ENCODE assay signal across 15 cellular contexts in the genomic region with DNA sequence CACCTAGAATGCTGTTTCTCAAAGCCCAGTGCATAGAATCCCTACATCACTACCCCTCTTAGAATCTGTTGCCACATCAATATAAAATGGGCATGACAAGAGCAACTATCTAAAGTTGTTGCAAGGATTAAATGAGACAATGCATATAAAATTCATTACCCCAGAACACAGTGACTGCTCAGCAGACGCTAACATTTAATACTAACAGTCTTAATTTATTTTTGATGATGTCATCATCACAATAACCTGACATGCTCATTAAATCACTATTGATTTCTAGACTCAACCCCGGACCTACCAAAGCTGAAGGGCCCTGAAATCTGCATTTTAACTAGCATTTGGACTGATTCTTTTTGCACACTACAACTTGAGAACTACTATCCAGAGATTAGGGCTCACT. TPM values are rescaled to one million over a fixed set of nuclear protein-coding genes. Genes with fewer than 3 reads are reported as not detected.
DNase-seq lines count a peak whose midpoint lies in the region; ATAC-seq, FAIRE-seq and TF ChIP-seq lines count a peak whose summit lies in the region.
"Had no signal": no experiment of that assay in that cellular context is flagged by ENCODE, and none has a peak within 500 bp of the region (broad histone marks: within the 10 kb centered on the region; RNA-seq: fewer than 3 reads in every experiment).

No MANE protein-coding gene starts in this region.

- H3K4me2 ChIP-seq in GM12878 (ENCODE audit: control insufficient read depth, insufficient read depth), result no peak overlapping the region
- peak overlapping the region; percentile 93 for H3K4me2 ChIP-seq in smooth muscle cell

- WGBS in GM12878 (ENCODE audit: insufficient coverage, insufficient replicate concordance, low lambda C conversion rate, missing lambda C conversion rate), result 26% methylated on average over 2 of the region's 2 CpGs
- 93% methylated on average over 2 of the region's 2 CpGs for WGBS in smooth muscle cell (ENCODE audit: low lambda C conversion rate)

- FAIRE-seq in GM12878 (lab: Jason Lieb, UNC), result no peak

- H3K27me3 ChIP-seq in GM12878 (replicated peaks in 1 of 2; ENCODE audit: control insufficient read depth in 2 of 2, insufficient read depth in 2 of 2, low read length in 1 of 2), result peaks cover 0 to 5% of the 10 kb centered on the region in 2 experiments; a peak in 2 of 4 replicates
- no peaks in the 10 kb centered on the region for H3K27me3 ChIP-seq in smooth muscle cell (ENCODE audit: low read depth)

- no peaks in the 10 kb centered on the region for H3F3A ChIP-seq in smooth muscle cell (ENCODE audit: low read depth)

- H4K20me1 ChIP-seq in GM12878 (ENCODE audit: control insufficient read depth, insufficient read depth), result no peaks in the 10 kb centered on the region
- no peaks in the 10 kb centered on the region for H4K20me1 ChIP-seq in smooth muscle cell (ENCODE audit: low read depth)

- TF ChIP-seq CTCF in HEK293 (tag by site-specific recombination; IDR thresholded peaks at IDR 0.05) (no peak), GM12878 (IDR thresholded peaks at IDR 0.05 in 2 of 3, conservative IDR thresholded peaks at IDR 0.05 in 1 of 3; ENCODE audit: control insufficient read depth in 2 of 3, extremely low read depth in 1 of 3, insufficient read depth in 1 of 3, low read depth in 3 of 3, low read length in 3 of 3) (no peak), fibroblast of the aortic adventitia (IDR thresholded peaks at IDR 0.05; ENCODE audit: insufficient read depth, low read length) (no peak), smooth muscle cell (IDR thresholded peaks at IDR 0.05; ENCODE audit: borderline replicate concordance, insufficient read depth, poor library complexity, severe bottlenecking) (no peak)

- H3K27ac ChIP-seq in HEK293 (ENCODE audit: extremely low read depth, low read depth, low read length) (no peak overlapping the region), GM12878 (ENCODE audit: control insufficient read depth, insufficient read depth) (no peak overlapping the region), smooth muscle cell (ENCODE audit: low read depth) (no peak overlapping the region)

- H3K9ac ChIP-seq in GM12878 (ENCODE audit: control insufficient read depth, insufficient read depth, low read length) (no peak overlapping the region), smooth muscle cell (ENCODE audit: low read depth) (no peak overlapping the region)

- no peak overlapping the region for H2AFZ ChIP-seq in GM12878 (ENCODE audit: control insufficient read depth, low read depth, low read length)
- no peak overlapping the region for H2AFZ ChIP-seq in smooth muscle cell (ENCODE audit: low read depth)

- BruUV-seq in GM12878 (replicated peaks; lab: Mats Ljungman, UMichigan), result no TSS peak

- H3K36me3 ChIP-seq in HEK293 (ENCODE audit: control insufficient read depth in 2 of 2, insufficient read depth in 1 of 2, low read length in 2 of 2) (no peaks in the 10 kb centered on the region), GM12878 (ENCODE audit: control insufficient read depth in 2 of 2, insufficient read depth in 2 of 2, low read length in 1 of 2) (no peaks in the 10 kb centered on the region), smooth muscle cell (ENCODE audit: low read depth) (no peaks in the 10 kb centered on the region)

- no peaks in the 10 kb centered on the region for H3K9me3 ChIP-seq in HEK293 (ENCODE audit: control insufficient read depth, insufficient read depth, low read depth, low read length)
- no peaks in the 10 kb centered on the region for H3K9me3 ChIP-seq in GM12878 (replicated peaks; ENCODE audit: control insufficient read depth, insufficient read depth, low read length)
- no peaks in the 10 kb centered on the region for H3K9me3 ChIP-seq in smooth muscle cell (replicated peaks; ENCODE audit: low read depth)

- POLR2A ChIA-PET in HEK293 (lab: Yijun Ruan, JAX), result interaction anchor here (0.6 kb wide), 1 partner anchor 166 kb away, joined by 4 read pairs; no protein-coding TSS in a partner anchor
- POLR2A ChIA-PET in GM12878 (lab: Charles Lee), result no interaction called here

- H3K4me1 ChIP-seq in HEK293 (ENCODE audit: control insufficient read depth, insufficient read depth, low read length), result 0 out of 2 replicates have a peak, but pooled peaks cover 6% of the 10 kb centered on the region
- H3K4me1 ChIP-seq in GM12878 (ENCODE audit: control insufficient read depth, insufficient read depth, low read length), result no peaks in the 10 kb centered on the region
- H3K4me1 ChIP-seq in smooth muscle cell (ENCODE audit: low read depth), result no peaks in the 10 kb centered on the region

- DNase-seq in GM12878 (ENCODE audit: low read depth, low spot score) (no peak), fibroblast of the aortic adventitia (ENCODE audit: low read depth) (no peak), smooth muscle cell (lab: John Stamatoyannopoulos, UW; ENCODE audit: unreplicated experiment) (no peak), NCI-H2029 treated with DMSO at 0.1 percent for 48 hours (lab: John Stamatoyannopoulos, UW) (no peak), NCI-H1092 (lab: John Stamatoyannopoulos, UW) (no peak)
- DNase-seq in stimulated activated CD4-positive, alpha-beta T cell treated with anti-CD3 and anti-CD28 coated beads, Interleukin-2, amount 100 ng/mL, for 24 hours, result no peak
- DNase-seq: activated CD4-positive, CD25-positive, alpha-beta regulatory T cell treated with anti-CD3 and anti-CD28 coated beads, Interleukin-2, amount 50 U/mL, for 72 hours; activated naive CD4-positive, alpha-beta T cell treated with anti-CD3 and anti-CD28 coated beads, Interleukin-2, amount 50 U/mL, for 16 hours; cerebellar nuclear complex; NCI-H187 treated with DMSO at 0.1 percent for 48 hours; NCI-H774; RPMI8226 had no signal

- RAD21 ChIA-PET in GM12878 (lab: Charles Lee; ENCODE audit: unreplicated experiment), result no interaction called here

- intact Hi-C loops in GM12878 (cut with micrococcal nuclease; ENCODE audit: unreplicated experiment), result no loop called here

- no peak overlapping the region for H3K4me3 ChIP-seq in HEK293 (ENCODE audit: low read depth, low read length)
- no peak overlapping the region for H3K4me3 ChIP-seq in GM12878
- peak overlapping the region; percentile 80 for H3K4me3 ChIP-seq in fibroblast of the aortic adventitia (ENCODE audit: low read depth, low read length)
- peak overlapping the region; percentile 66 for H3K4me3 ChIP-seq in smooth muscle cell

- H3K79me2 ChIP-seq in GM12878 (ENCODE audit: control insufficient read depth, insufficient read depth, low read length) (no peaks in the 10 kb centered on the region), smooth muscle cell (ENCODE audit: low read depth) (peaks cover 34% of the 10 kb centered on the region)

- SMC1A ChIA-PET in GM12878 (lab: Charles Lee; ENCODE audit: uncharacterized antibody, unreplicated experiment), result interaction anchor here (2.1 kb wide), 1 partner anchor 8 kb away, joined by 6 read pairs; no protein-coding TSS in a partner anchor

- in situ Hi-C loops in GM12878 (cut with MboI), result no loop called here

- no peak for TF ChIP-seq POLR2A in GM12878 (IDR thresholded peaks at IDR 0.05; ENCODE audit: low read depth, low read length)

- TF ChIP-seq EP300 in GM12878 (IDR thresholded peaks at IDR 0.05; ENCODE audit: borderline replicate concordance in 1 of 2, control insufficient read depth in 1 of 2, low read depth in 2 of 2, low read length in 2 of 2), result no peak

- CTCF ChIA-PET in HEK293 (lab: Yijun Ruan, JAX) (no interaction called here), GM12878 (lab: Yijun Ruan, JAX) (no interaction called here)

- no peak for TF ChIP-seq RAD21 in GM12878 (IDR thresholded peaks at IDR 0.05; ENCODE audit: insufficient read depth, low read depth, low read length)

- ATAC-seq in GM12878, result no peak

TF ChIP-seq in HEK293, 187 proteins besides CTCF, POLR2A, EP300 and RAD21 (continues in another document):
- TF ChIP-seq FEZF1 (tag by site-specific recombination; IDR thresholded peaks at IDR 0.05) (peak; percentile 69), ZNF629 (tag by site-specific recombination; IDR thresholded peaks at IDR 0.05) (0 out of 2 replicates have a peak, but pooled peaks have one; percentile 18), ZBTB20 (tag by site-specific recombination; IDR thresholded peaks at IDR 0.05) (peak; percentile 86)

TF ChIP-seq in GM12878, 131 proteins besides CTCF, POLR2A, EP300 and RAD21:
- TF ChIP-seq ATF7 (IDR thresholded peaks at IDR 0.05; ENCODE audit: low read depth) (peak; percentile 51; the same call in 1 of the 2 replicates), RUNX3 (IDR thresholded peaks at IDR 0.05; ENCODE audit: low read length) (no peak)

RNA-seq across cellular contexts. Expression of a gene that starts 3.9 kb away (rescaled TPM):
- not detected in 2 replicates for total RNA-seq in GM12878 (2013; cell fraction: nucleolus; rRNA removed)
- total RNA-seq in GM12878 (2014; rRNA removed) (under 0.01 TPM in 1 of 2 replicates, not detected in the other), GM12878 (2014; rRNA removed; fragmentation: Illumina TruSeq; extraction: Trizol) (not detected in 2 replicates), GM12878 (2021) (not detected in 2 replicates), fibroblast of the aortic adventitia (ENCODE audit: low replicate concordance) (12.4 and 23.8 TPM in 2 replicates), smooth muscle cell (7.8 and 7.9 TPM in 2 replicates)
- polyA plus RNA-seq in GM12878 (2011; ENCODE audit: low read depth), result not detected
- polyA plus RNA-seq in GM12878 (2011; rRNA removed) (0.04 TPM in 1 of 2 replicates, not detected in the other), GM12878 (2014; fragmentation: Illumina TruSeq; extraction: Trizol) (0.03 TPM in 1 of 2 replicates, not detected in the other), GM12878 (2014; fragmentation: Nextera tagmentation; extraction: Ambion mirVana) (under 1 TPM in 1 of 2 experiments, not detected in 1; 0.04 TPM), GM12878 (2014; rRNA removed) (0.08 TPM in 1 of 2 replicates, not detected in the other), GM12878 (2016; fragmentation: Nextera tagmentation; extraction: Ambion mirVana) (under 1 TPM in 1 of 2 experiments, not detected in 1; 0.19 TPM), smooth muscle cell (3.5 and 8.8 TPM in 2 replicates)
- 0.01 and 0.03 TPM in 2 replicates for polyA plus RNA-seq in GM12878 (2011; cell fraction: cytosol; rRNA removed)
- 0.07 TPM in 1 of 2 replicates, not detected in the other for polyA plus RNA-seq in GM12878 (2011; cell fraction: nucleus; rRNA removed)
- not detected in 2 replicates for polyA plus RNA-seq in GM12878 (2012)
- not detected in 2 replicates for polyA minus RNA-seq in GM12878 (2011; rRNA and poly(A)+ RNA removed)
- not detected in 2 replicates for polyA minus RNA-seq in GM12878 (2011; cell fraction: cytosol; rRNA and poly(A)+ RNA removed)
- 0.24 TPM in 1 of 2 replicates, not detected in the other for polyA minus RNA-seq in GM12878 (2011; cell fraction: nucleus; rRNA and poly(A)+ RNA removed)
- total RNA-seq: T-helper 1 cell treated with Interleukin-12 subunit alpha and Interleukin-12 subunit beta and Interleukin-4 antibody, amounts not matched to agents 30 ng/mL and 1 ng/mL, for 36 hours had no signal
- polyA plus RNA-seq: CD14-positive monocyte had no signal

Comparison
In these comparisons a context has a peak if more than half of its experiments do, and no peak if none do; other contexts are left out.
1. H3K4me3 ChIP-seq: peak in fibroblast of the aortic adventitia (single experiment) and smooth muscle cell (single experiment); none in HEK293 (single experiment) and GM12878 (single experiment).